8 cellular contexts compared by ENCODE assay signal in the genomic region with DNA sequence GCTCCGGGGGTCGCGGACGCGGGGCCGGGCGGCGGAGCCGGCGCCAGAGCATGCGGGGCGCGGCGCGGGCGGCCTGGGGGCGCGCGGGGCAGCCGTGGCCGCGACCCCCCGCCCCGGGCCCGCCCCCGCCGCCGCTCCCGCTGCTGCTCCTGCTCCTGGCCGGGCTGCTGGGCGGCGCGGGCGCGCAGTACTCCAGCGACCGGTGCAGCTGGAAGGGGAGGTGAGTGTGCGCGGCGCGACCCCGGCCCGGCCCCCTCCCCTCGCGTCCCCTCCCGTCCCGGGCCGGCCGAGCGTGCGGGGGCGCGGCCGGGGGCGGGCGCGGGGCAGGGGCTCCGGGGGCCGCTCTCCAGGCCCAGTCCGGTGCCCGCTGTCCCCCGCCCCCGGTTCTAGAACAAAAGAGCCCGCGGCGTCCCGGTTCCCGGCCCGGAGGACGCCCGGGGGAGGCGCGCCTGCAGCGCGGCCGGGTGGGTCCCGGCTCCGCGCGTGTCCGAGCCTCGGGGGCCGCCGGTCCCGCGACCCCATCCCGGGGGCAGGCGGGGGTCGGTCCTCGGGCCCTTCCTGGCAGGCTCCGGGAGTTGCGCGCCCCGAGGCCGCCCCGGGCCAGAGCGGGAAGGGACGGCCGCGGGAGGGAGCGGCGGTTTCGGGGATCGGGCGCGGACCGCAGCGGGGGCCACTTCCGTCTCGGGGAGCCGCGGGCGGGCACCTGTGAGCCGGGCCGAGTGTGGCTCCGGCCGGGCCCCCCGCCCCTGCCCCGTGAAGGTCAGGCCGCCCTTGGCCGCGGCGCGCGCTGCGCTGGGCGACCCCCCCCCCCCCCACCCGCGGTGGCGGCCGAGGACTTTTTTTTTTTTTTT. TPM values are rescaled to one million over a fixed set of nuclear protein-coding genes. Genes with fewer than 3 reads are reported as not detected.
A peak's percentile ranks its signal among the peaks of the same experiment; 100 is the strongest.
DNase-seq lines count a peak whose midpoint lies in the region; ATAC-seq and TF ChIP-seq lines count a peak whose summit lies in the region.

No MANE protein-coding gene starts in this region.

- no peak overlapping the region for H2BK5ac ChIP-seq in H9 (ENCODE audit: insufficient read length, low read length)

- H3K27ac ChIP-seq in colonic mucosa (peak overlapping the region; percentile 82), neural cell (ENCODE audit: low read length) (no peak overlapping the region), H9 (ENCODE audit: insufficient read length, low read depth, low read length) (no peak overlapping the region)

- H4K91ac ChIP-seq in H9 (ENCODE audit: insufficient read length, low read depth, low read length), result no peak overlapping the region

- H2AFZ ChIP-seq in neural cell (ENCODE audit: low read depth, low read length), result no peak overlapping the region
- no peak overlapping the region for H2AFZ ChIP-seq in H9 (ENCODE audit: low read length)

- no peaks in the 10 kb centered on the region; a peak in 1 of 5 replicates for H3K9me3 Mint-ChIP-seq in H9

- H3K4ac ChIP-seq in H9 (ENCODE audit: low read depth, low read length), result no peak overlapping the region

- peaks cover 6% of the 10 kb centered on the region for H3K79me2 ChIP-seq in neural cell (replicated peaks; ENCODE audit: insufficient read depth, low read length)
- no peaks in the 10 kb centered on the region; the same call in 1 of the 2 replicates for H3K79me2 ChIP-seq in H9 (ENCODE audit: insufficient read depth, low read length)

- TF ChIP-seq EP300 in neural cell (conservative IDR thresholded peaks at IDR 0.05; ENCODE audit: poor library complexity, severe bottlenecking), result no peak

- H3K9me3 ChIP-seq in colonic mucosa (no peaks in the 10 kb centered on the region), neural cell (ENCODE audit: low read length) (no peaks in the 10 kb centered on the region), H9 (ENCODE audit: control insufficient read depth, low read depth, low read length) (no peaks in the 10 kb centered on the region)

- H3K23ac ChIP-seq in H9 (ENCODE audit: insufficient read length, low read depth, low read length), result no peak overlapping the region

- H2BK12ac ChIP-seq in H9 (ENCODE audit: insufficient read length, low read depth, low read length), result no peak overlapping the region

- no peak for TF ChIP-seq RAD21 in neural cell (conservative IDR thresholded peaks at IDR 0.05)

- no peak overlapping the region for H2AK5ac ChIP-seq in H9 (ENCODE audit: insufficient read length, low read length)

- H3K9ac ChIP-seq in colonic mucosa (ENCODE audit: low read depth in 2 of 2, low read length in 2 of 2) (peak overlapping the region in 1 of 2 donors; percentile 97), neural cell (ENCODE audit: low read length) (peak overlapping the region; percentile 55), H9 (ENCODE audit: extremely low read depth, insufficient read length, low read length) (no peak overlapping the region)

- H2BK20ac ChIP-seq in H9 (ENCODE audit: low read depth, low read length, poor library complexity, severe bottlenecking), result no peak overlapping the region

- H3K4me1 Mint-ChIP-seq in H9, result peaks cover 25 to 34% of the 10 kb centered on the region in 2 experiments

- H3K4me1 ChIP-seq in colonic mucosa, result peaks cover 28% of the 10 kb centered on the region
- peaks cover 11% of the 10 kb centered on the region; the same call in 1 of the 2 replicates for H3K4me1 ChIP-seq in H9 (ENCODE audit: insufficient read depth, low read length)

- no peaks in the 10 kb centered on the region for H3F3A ChIP-seq in neural cell (ENCODE audit: insufficient read depth, low read length, poor library complexity, severe bottlenecking)

- peaks cover 7 to 14% (median 13%) of the 10 kb centered on the region in 3 experiments; a peak in 5 of 7 replicates for H3K36me3 Mint-ChIP-seq in H9 (ENCODE audit: insufficient read depth in 1 of 3, low read depth in 3 of 3)

- H2BK15ac ChIP-seq in H9 (ENCODE audit: low read depth, low read length), result no peak overlapping the region

- H3K4me2 ChIP-seq in neural cell (ENCODE audit: low read length) (no peak overlapping the region), H9 (ENCODE audit: insufficient read depth, insufficient read length, low read length) (no peak overlapping the region)

- no peak overlapping the region for H3K27ac Mint-ChIP-seq in H9

- no CpG with 5 or more reads among the region's 131 CpGs for WGBS in H9 (ENCODE audit: extremely low coverage, insufficient read length, low lambda C conversion rate)

- H3K56ac ChIP-seq in H9 (ENCODE audit: insufficient read length, low read depth, low read length), result no peak overlapping the region

- H4K5ac ChIP-seq in H9 (ENCODE audit: insufficient read length, low read depth, low read length), result no peak overlapping the region

- TF ChIP-seq CTCF in colonic mucosa (IDR thresholded peaks at IDR 0.05) (no peak), neural cell (IDR thresholded peaks at IDR 0.05; ENCODE audit: poor library complexity, severe bottlenecking) (no peak), H9 (conservative IDR thresholded peaks at IDR 0.05) (no peak)

- no peaks in the 10 kb centered on the region for H3K79me1 ChIP-seq in H9 (ENCODE audit: insufficient read depth, low read depth, low read length, poor library complexity, severe bottlenecking)

- H3K4me3 Mint-ChIP-seq in H9, result no peak overlapping the region

- ATAC-seq in HG03097 (IDR thresholded peaks at IDR 0.05; ENCODE audit: low FRiP score, unreplicated experiment), result peak; percentile 5

- H3K27me3 ChIP-seq in colonic mucosa (peaks cover 17% of the 10 kb centered on the region), neural cell (ENCODE audit: insufficient read depth, low read depth, low read length) (peaks cover 26% of the 10 kb centered on the region), H9 (ENCODE audit: insufficient read depth, low read length) (peaks cover 14% of the 10 kb centered on the region; the same call in 1 of the 2 replicates)

- peaks cover under 1% of the 10 kb centered on the region for H3K36me3 ChIP-seq in colonic mucosa
- no peaks in the 10 kb centered on the region for H3K36me3 ChIP-seq in neural cell (ENCODE audit: insufficient read depth, low read length)

- H3K14ac ChIP-seq in H9 (ENCODE audit: insufficient read depth, low read length), result no peak overlapping the region

- H2BK120ac ChIP-seq in H9 (ENCODE audit: low read depth, low read length, poor library complexity, severe bottlenecking), result no peak overlapping the region

- peak; percentile 81 for DNase-seq in D341Med (ENCODE audit: low spot score)
- no peak for DNase-seq in colonic mucosa
- DNase-seq in NAMALWA (ENCODE audit: low spot score), result no peak
- no peak for DNase-seq in stimulated activated CD4-positive, alpha-beta T cell treated with anti-CD3 and anti-CD28 coated beads, Interleukin-2, amount 100 ng/mL, for 48 hours
- no peak for DNase-seq in activated CD4-positive, CD25-positive, alpha-beta regulatory T cell treated with anti-CD3 and anti-CD28 coated beads, Interleukin-2, amount 50 U/mL, for 72 hours
- DNase-seq in H9, result no peak

- no peak overlapping the region for H3K18ac ChIP-seq in H9 (ENCODE audit: insufficient read length, low read depth, low read length)

- intact Hi-C loops in colonic mucosa (cut with DNase I), result no loop called here

- no peaks in the 10 kb centered on the region for H3K9me2 ChIP-seq in neural cell (ENCODE audit: insufficient read depth, low read length)

- peaks cover 6% of the 10 kb centered on the region for H3K23me2 ChIP-seq in H9 (ENCODE audit: insufficient read length, low read depth, low read length, poor library complexity, severe bottlenecking)

- H3K4me3 ChIP-seq in colonic mucosa (peak overlapping the region; percentile 76), neural cell (ENCODE audit: low read length) (peak overlapping the region; percentile 59)

- no peak overlapping the region for H4K8ac ChIP-seq in H9 (replicated peaks; ENCODE audit: insufficient read length, low read depth, low read length)

- H3T11ph ChIP-seq in H9 (ENCODE audit: low read length), result no peak overlapping the region

- peaks cover 57% of the 10 kb centered on the region for H3K27me3 Mint-ChIP-seq in H9 (ENCODE audit: low read depth)

- H4K20me1 ChIP-seq in neural cell (ENCODE audit: insufficient read depth) (no peaks in the 10 kb centered on the region), H9 (ENCODE audit: control insufficient read depth, insufficient read depth, insufficient read length) (no peaks in the 10 kb centered on the region)

TF ChIP-seq in neural cell, 6 proteins besides CTCF, POLR2A, EP300 and RAD21:
- TF ChIP-seq MXI1 (conservative IDR thresholded peaks at IDR 0.05; ENCODE audit: poor library complexity, severe bottlenecking) (peak; percentile 30), TAF1 (IDR thresholded peaks at IDR 0.05; ENCODE audit: low read depth) (no peak), POLR2AphosphoS5 (IDR thresholded peaks at IDR 0.05) (no peak)

RNA-seq across cellular contexts. Expression of a gene that starts 0.6 kb away (rescaled TPM):
- total RNA-seq in colonic mucosa (10 to 100 TPM; 84.2 to 87.2 TPM), H9 (2021) (19.4 and 21.4 TPM in 2 replicates)
- 15.1 and 22.7 TPM in 2 replicates for polyA plus RNA-seq in neural cell
- polyA minus RNA-seq in neural cell, result 21.4 and 21.8 TPM in 2 replicates
